8 cellular contexts compared by ENCODE assay signal in genomic region chr16:24499193-24499814, GRCh38. TPM values are rescaled to one million over a fixed set of nuclear protein-coding genes. Genes with fewer than 3 reads are reported as not detected.
DNase-seq lines count a peak whose midpoint lies in the region; ATAC-seq, FAIRE-seq and TF ChIP-seq lines count a peak whose summit lies in the region.

No MANE protein-coding gene starts in this region.

- no peaks in the 10 kb centered on the region for H3K36me3 ChIP-seq in OCI-LY3 (replicated peaks; ENCODE audit: low read depth, low read length)
- no peaks in the 10 kb centered on the region for H3K36me3 ChIP-seq in endothelial cell of umbilical vein (ENCODE audit: control insufficient read depth in 2 of 2, extremely low read depth in 1 of 2, insufficient read depth in 2 of 2, low read length in 2 of 2)

- BruUV-seq in endothelial cell of umbilical vein (replicated peaks; lab: Mats Ljungman, UMichigan): no TSS peak

- H4K20me1 ChIP-seq in OCI-LY3 (ENCODE audit: insufficient read depth, low read length) (no peaks in the 10 kb centered on the region), endothelial cell of umbilical vein (replicated peaks; ENCODE audit: control insufficient read depth, extremely low read depth, insufficient read depth, low read length) (no peaks in the 10 kb centered on the region)

- H2AFZ ChIP-seq in OCI-LY3 (ENCODE audit: low read depth, low read length) (no peak overlapping the region), endothelial cell of umbilical vein (ENCODE audit: low read depth, low read length) (no peak overlapping the region)

- H3K9ac ChIP-seq in OCI-LY3 (ENCODE audit: low read length) (no peak overlapping the region), endothelial cell of umbilical vein (replicated peaks; ENCODE audit: extremely low read depth, insufficient read depth, low read length) (no peak overlapping the region)

- TF ChIP-seq POLR2A in endothelial cell of umbilical vein (IDR thresholded peaks at IDR 0.05; ENCODE audit: low read depth, low read length): no peak

- dilution Hi-C loops in endothelial cell of umbilical vein (cut with MboI; ENCODE audit: extremely low pct_ligation_motif_present, low sequenced_read_pairs): no loop called here

- CTCF ChIA-PET in endothelial cell of umbilical vein (lab: Charles Lee): interaction anchor here (0.6 to 6.2 kb wide), 18 partner anchors 8 to 698 kb away, joined by 3 to 104 read pairs (median 4); partner anchors contain the start of gene CACNG3

- H3K4me1 ChIP-seq in OCI-LY3 (ENCODE audit: low read length) (no peaks in the 10 kb centered on the region), endothelial cell of umbilical vein (ENCODE audit: control insufficient read depth, extremely low read depth, insufficient read depth, low read length) (no peaks in the 10 kb centered on the region)

- ATAC-seq in GM18868 (IDR thresholded peaks at IDR 0.05; ENCODE audit: unreplicated experiment): no peak

- no peaks in the 10 kb centered on the region for H3K9me1 ChIP-seq in endothelial cell of umbilical vein (replicated peaks; ENCODE audit: control insufficient read depth, extremely low read depth, insufficient read depth, low read length)

- DNase-seq in AML-193 (lab: John Stamatoyannopoulos, UW) (peak; percentile 4 to 14), GM20000 (ENCODE audit: low spot score) (peak; percentile 36), endothelial cell of umbilical vein (ENCODE audit: low read depth, low spot score) (peak; percentile 13), putamen (ENCODE audit: low spot score) (peak; percentile 62), NK-92 (lab: John Stamatoyannopoulos, UW; ENCODE audit: unreplicated experiment) (no peak)
- DNase-seq in activated CD4-positive, alpha-beta T cell treated with anti-CD3 and anti-CD28 coated beads, Interleukin-2, amount 50 U/mL, for 4 hours: no peak

- TF ChIP-seq CTCF in GM20000 (IDR thresholded peaks at IDR 0.05; ENCODE audit: extremely low read depth, missing control alignments): peak; percentile 17
- TF ChIP-seq CTCF in OCI-LY3 (IDR thresholded peaks at IDR 0.05; ENCODE audit: low read depth, low read length): peak; percentile 67
- peak; percentile 39 to 42 for TF ChIP-seq CTCF in endothelial cell of umbilical vein (IDR thresholded peaks at IDR 0.05; ENCODE audit: extremely low read depth in 1 of 2, insufficient read depth in 1 of 2, low read depth in 1 of 2, low read length in 2 of 2)

- H3K9me3 ChIP-seq in OCI-LY3 (ENCODE audit: insufficient read depth, low read length) (no peaks in the 10 kb centered on the region), endothelial cell of umbilical vein (replicated peaks; ENCODE audit: control insufficient read depth, insufficient read depth, low read length) (no peaks in the 10 kb centered on the region)

- no peak overlapping the region for H3K4me3 ChIP-seq in OCI-LY3 (ENCODE audit: low read length)
- no peak overlapping the region for H3K4me3 ChIP-seq in endothelial cell of umbilical vein (replicated peaks in 1 of 3; ENCODE audit: insufficient read depth in 1 of 3, low read depth in 1 of 3, low read length in 3 of 3)

- no peaks in the 10 kb centered on the region for H3K27me3 ChIP-seq in OCI-LY3 (ENCODE audit: low read depth, low read length)
- H3K27me3 ChIP-seq in endothelial cell of umbilical vein (ENCODE audit: control insufficient read depth in 2 of 2, insufficient read depth in 2 of 2, low read length in 2 of 2): no peaks in the 10 kb centered on the region

- POLR2A ChIA-PET in endothelial cell of umbilical vein (lab: Charles Lee): no interaction called here

- peak; percentile 70 for FAIRE-seq in endothelial cell of umbilical vein (lab: Jason Lieb, UNC)

- intact Hi-C loops in endothelial cell of umbilical vein (cut with micrococcal nuclease): loop anchor here (1.0 kb wide), 2 partner anchors 428 to 457 kb away; no protein-coding TSS in a partner anchor

- H3K27ac ChIP-seq in OCI-LY3 (ENCODE audit: low read length) (no peak overlapping the region), endothelial cell of umbilical vein (ENCODE audit: insufficient read depth, low read depth, low read length) (no peak overlapping the region)

- H3K79me2 ChIP-seq in OCI-LY3 (ENCODE audit: low read length) (no peaks in the 10 kb centered on the region), endothelial cell of umbilical vein (ENCODE audit: control insufficient read depth, insufficient read depth, low read length) (no peaks in the 10 kb centered on the region)

- H3K4me2 ChIP-seq in OCI-LY3 (ENCODE audit: low read length) (no peak overlapping the region), endothelial cell of umbilical vein (ENCODE audit: insufficient read depth, low read length) (no peak overlapping the region)

TF ChIP-seq in endothelial cell of umbilical vein, 7 proteins besides CTCF, POLR2A, EP300 and RAD21:
- TF ChIP-seq MAX (IDR thresholded peaks at IDR 0.05; ENCODE audit: insufficient read depth, insufficient read length): no peak
- TF ChIP-seq JUN (IDR thresholded peaks at IDR 0.05; ENCODE audit: borderline replicate concordance, insufficient read depth, insufficient read length, low read depth): no peak
- no peak for TF ChIP-seq MYC (IDR thresholded peaks at IDR 0.05; ENCODE audit: low read depth, low read length)
- TF ChIP-seq GATA2 (IDR thresholded peaks at IDR 0.05; ENCODE audit: insufficient read depth, insufficient read length, low read depth, low read length): no peak
- TF ChIP-seq FOS (IDR thresholded peaks at IDR 0.05; ENCODE audit: borderline replicate concordance, insufficient read depth, low read length): no peak
- no peak for TF ChIP-seq EZH2 (IDR thresholded peaks at IDR 0.05; ENCODE audit: borderline replicate concordance, low read depth, low read length, severe bottlenecking)
- TF ChIP-seq POLR2AphosphoS5 (IDR thresholded peaks at IDR 0.05; ENCODE audit: insufficient read depth, low read depth, low read length): no peak
TF ChIP-seq in endothelial cell of umbilical vein: peak in this region for 0.

RNA-seq across cellular contexts. Expression of gene RBBP6, which starts 40.1 kb away (rescaled TPM):
- 49.2 and 52.1 TPM in 2 replicates for total RNA-seq in endothelial cell of umbilical vein
- polyA plus RNA-seq in endothelial cell of umbilical vein: 13.9 and 16.8 TPM in 2 replicates
- 16.7 and 19.8 TPM in 2 replicates for polyA plus RNA-seq in endothelial cell of umbilical vein (2011; cell fraction: cytosol; rRNA removed)
- polyA plus RNA-seq in endothelial cell of umbilical vein (2011; cell fraction: nucleus; rRNA removed): 75.9 and 94.8 TPM in 2 replicates
- 31.1 and 39.2 TPM in 2 replicates for polyA plus RNA-seq in endothelial cell of umbilical vein (2012)
- 49.1 and 52.8 TPM in 2 replicates for polyA minus RNA-seq in endothelial cell of umbilical vein
- 17.7 TPM for polyA minus RNA-seq in endothelial cell of umbilical vein (2011; cell fraction: cytosol; rRNA and poly(A)+ RNA removed)
- 138 and 196 TPM in 2 replicates for polyA minus RNA-seq in endothelial cell of umbilical vein (2011; cell fraction: nucleus; rRNA and poly(A)+ RNA removed)

Comparison
In these comparisons a context has a peak if more than half of its experiments do, and no peak if none do; other contexts are left out.
1. DNase-seq: peak in AML-193 (2 of 2), GM20000 (single experiment), endothelial cell of umbilical vein (single experiment) and putamen (single experiment); none in NK-92 (single experiment) and activated CD4-positive, alpha-beta T cell treated with anti-CD3 and anti-CD28 coated beads, Interleukin-2, amount 50 U/mL, for 4 hours (0 of 2).
2. CTCF ChIP-seq: peak in every context shown above with its lines; median percentile 67 in OCI-LY3; 40 in endothelial cell of umbilical vein; 17 in GM20000.